8 cellular contexts compared by ENCODE assay signal in the genomic region with DNA sequence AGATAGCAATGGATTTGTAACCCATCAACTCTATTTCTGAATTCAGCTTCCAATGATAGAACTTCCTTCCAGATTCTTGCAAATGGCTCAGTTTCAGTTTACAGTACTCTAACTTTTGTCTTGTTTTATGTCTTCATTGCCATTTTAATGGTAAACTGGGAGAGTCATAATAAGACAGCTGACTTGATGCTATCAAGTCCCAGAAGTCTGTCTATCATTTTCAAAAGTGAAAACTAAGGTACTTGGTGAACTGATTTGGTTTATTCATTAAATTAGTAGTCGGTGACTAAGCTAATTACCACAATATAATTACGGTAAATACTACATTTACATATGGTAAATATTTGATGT. TPM values are rescaled to one million over a fixed set of nuclear protein-coding genes. Genes with fewer than 3 reads are reported as not detected.
DNase-seq lines count a peak whose midpoint lies in the region; ATAC-seq, FAIRE-seq and TF ChIP-seq lines count a peak whose summit lies in the region.

No MANE protein-coding gene starts in this region.

- peak overlapping the region; percentile 91 for H3K27ac Mint-ChIP-seq in activated T-cell treated with anti-CD3 and anti-CD28 coated beads, Interleukin-2, amount 50 U/mL, for 72 hours
- H3K27ac Mint-ChIP-seq in brain = peak overlapping the region in 3 of 5 experiments; percentile 73 to 94 (median 75)

- DNase-seq in activated T-cell treated with anti-CD3 and anti-CD28 coated beads, Interleukin-2, amount 50 U/mL, for 72 hours = no peak
- DNase-seq in activated T-cell treated with anti-CD3 and anti-CD28 coated beads for 4 hours (no peak), spleen (no peak), GM12892 (ENCODE audit: insufficient read length) (no peak), NCI-H345 (lab: John Stamatoyannopoulos, UW) (no peak)

- peaks cover 5 to 6% of the 10 kb centered on the region in 2 donors for H3K36me3 Mint-ChIP-seq in activated T-cell treated with anti-CD3 and anti-CD28 coated beads, Interleukin-2, amount 50 U/mL, for 72 hours (ENCODE audit: insufficient read depth in 2 of 2)
- H3K36me3 Mint-ChIP-seq in brain = peaks cover 6% of the 10 kb centered on the region

- peaks cover 48% of the 10 kb centered on the region for H3K4me1 Mint-ChIP-seq in activated T-cell treated with anti-CD3 and anti-CD28 coated beads, Interleukin-2, amount 50 U/mL, for 72 hours (ENCODE audit: low read depth)
- peaks cover 50% of the 10 kb centered on the region for H3K4me1 Mint-ChIP-seq in brain

- peaks cover 0 to 66% (median 35%) of the 10 kb centered on the region in 6 donors for H3K4me1 ChIP-seq in spleen

- no peaks in the 10 kb centered on the region for H3K9me3 Mint-ChIP-seq in activated T-cell treated with anti-CD3 and anti-CD28 coated beads, Interleukin-2, amount 50 U/mL, for 72 hours
- peaks cover 0 to 7% (median 6%) of the 10 kb centered on the region in 5 experiments for H3K9me3 Mint-ChIP-seq in brain

- no peaks in the 10 kb centered on the region for H3K27me3 Mint-ChIP-seq in activated T-cell treated with anti-CD3 and anti-CD28 coated beads, Interleukin-2, amount 50 U/mL, for 72 hours (ENCODE audit: low read depth)
- H3K27me3 Mint-ChIP-seq in brain = no peaks in the 10 kb centered on the region

- H3K4me3 ChIP-seq in spleen = peak overlapping the region in 4 of 8 donors; percentile 7 to 50 (median 19)

- intact Hi-C loops in spleen (cut with DNase I; ENCODE audit: low total_unique reads) = loop anchor here (10.0 kb wide), 1 partner anchor 349 kb away; no protein-coding TSS in a partner anchor

- TF ChIP-seq POLR2A in spleen (IDR thresholded peaks at IDR 0.05) = no peak
- no peak for TF ChIP-seq POLR2A in GM12892 (IDR thresholded peaks at IDR 0.05; ENCODE audit: low read depth, low read length)

- no peaks in the 10 kb centered on the region for H3K36me3 ChIP-seq in spleen

- WGBS in spleen, 5 donors = 63 to 81% (median 70%) methylated on average over 2 of the region's 2 CpGs

- H3K27ac ChIP-seq in spleen = peak overlapping the region; percentile 6 to 87 (median 80)

- H3K27me3 ChIP-seq in spleen (replicated peaks in 1 of 7) = no peaks in the 10 kb centered on the region

- TF ChIP-seq CTCF in brain (conservative IDR thresholded peaks at IDR 0.05) (no peak), spleen (IDR thresholded peaks at IDR 0.05 in 8 of 11, conservative IDR thresholded peaks at IDR 0.05 in 3 of 11) (no peak)

- H3K4me3 Mint-ChIP-seq in activated T-cell treated with anti-CD3 and anti-CD28 coated beads, Interleukin-2, amount 50 U/mL, for 72 hours = peak overlapping the region; percentile 74 to 77
- H3K4me3 Mint-ChIP-seq in brain = peak overlapping the region in 1 of 5 experiments; percentile 45

- peak; percentile 71 to 75 for ATAC-seq in activated T-cell treated with anti-CD3 and anti-CD28 coated beads, Interleukin-2, amount 50 U/mL, for 72 hours (replicated peaks in 1 of 2)
- ATAC-seq in HG03139 (IDR thresholded peaks at IDR 0.05; ENCODE audit: unreplicated experiment) (peak; percentile 41), GM21526 (IDR thresholded peaks at IDR 0.05; ENCODE audit: low FRiP score, unreplicated experiment) (no peak)

- no peaks in the 10 kb centered on the region for H3K9me3 ChIP-seq in spleen

- no peak for FAIRE-seq in GM12892 (lab: Jason Lieb, UNC)

RNA-seq across cellular contexts. Expression of a gene that starts 25.0 kb away (rescaled TPM):
- total RNA-seq in activated T-cell treated with anti-CD3 and anti-CD28 coated beads, Interleukin-2, amount 50 U/mL, for 72 hours = 10 to 100 TPM in 1 of 2 donors, 1 to 10 TPM in 1; 9.8 to 18.7 TPM
- 1.6 TPM for polyA plus RNA-seq in brain (ENCODE audit: insufficient read depth, low read depth, low replicate concordance)
- 1 to 10 TPM; 1.0 to 5.7 (median 2.3) TPM for total RNA-seq in spleen
- polyA plus RNA-seq in spleen = under 1 TPM; 0.26 to 0.62 (median 0.39) TPM
- not detected for polyA plus RNA-seq in GM12892 (2012; ENCODE audit: missing spikeins)
